Comparison of ENCODE assay signal across 13 cellular contexts in the genomic region with DNA sequence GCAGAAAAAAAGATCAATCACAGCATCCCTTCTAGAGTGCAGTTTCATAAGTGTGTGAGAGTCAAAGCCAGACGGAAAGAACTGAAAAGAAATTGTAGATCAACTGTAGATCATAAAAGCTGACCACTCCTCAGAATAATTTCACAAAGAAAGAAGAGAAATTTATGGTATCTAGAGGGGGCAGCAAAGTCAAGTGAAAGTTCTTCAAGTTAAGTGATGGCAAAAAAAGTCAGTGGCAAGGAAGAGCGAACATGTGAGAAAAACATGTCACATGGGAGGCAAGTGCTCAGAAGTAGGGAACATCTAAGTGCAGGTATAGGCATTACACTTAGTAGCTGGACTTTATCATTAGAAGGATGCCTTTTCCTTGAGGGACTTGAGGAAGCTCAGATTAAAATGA.
DNase-seq lines count a peak whose midpoint lies in the region; ATAC-seq and TF ChIP-seq lines count a peak whose summit lies in the region.
"Had no signal": no experiment of that assay in that cellular context is flagged by ENCODE, and none has a peak within 500 bp of the region (broad histone marks: within the 10 kb centered on the region; RNA-seq: fewer than 3 reads in every experiment).

No MANE protein-coding gene starts in this region.

- no peak overlapping the region for H3K23ac ChIP-seq in H9 (ENCODE audit: insufficient read length, low read depth, low read length)
- no peak overlapping the region for H3K23ac ChIP-seq in mesendoderm (ENCODE audit: low read length)

- H3K4me1 Mint-ChIP-seq in H9 (no peaks in the 10 kb centered on the region), CD14-positive monocyte (no peaks in the 10 kb centered on the region)
- H3K4me1 Mint-ChIP-seq: CD8-positive, alpha-beta memory T cell had no signal

- H3K27me3 ChIP-seq in H9 (ENCODE audit: insufficient read depth, low read length) (no peaks in the 10 kb centered on the region), mesendoderm (ENCODE audit: insufficient read depth, low read length, poor library complexity) (no peaks in the 10 kb centered on the region), gastroesophageal sphincter (no peaks in the 10 kb centered on the region)

- TF ChIP-seq CTCF in H9 (conservative IDR thresholded peaks at IDR 0.05) (peak; percentile 27; the same call in 2 of the 3 replicates), CD14-positive monocyte (IDR thresholded peaks at IDR 0.05) (no peak), gastroesophageal sphincter (IDR thresholded peaks at IDR 0.05) (no peak)

- H3K4me1 ChIP-seq in H9 (ENCODE audit: insufficient read depth, low read length) (no peaks in the 10 kb centered on the region), mesendoderm (ENCODE audit: control insufficient read depth, low read depth, low read length) (no peaks in the 10 kb centered on the region), gastroesophageal sphincter (no peaks in the 10 kb centered on the region)
- H3K4me1 ChIP-seq: Caco-2, HAP-1 had no signal

- H3K4me3 Mint-ChIP-seq in H9, result no peak overlapping the region
- no peak overlapping the region for H3K4me3 Mint-ChIP-seq in CD14-positive monocyte
- H3K4me3 Mint-ChIP-seq: CD8-positive, alpha-beta memory T cell had no signal

- H3K4me2 ChIP-seq in H9 (ENCODE audit: insufficient read depth, insufficient read length, low read length), result no peak overlapping the region
- no peak overlapping the region for H3K4me2 ChIP-seq in mesendoderm (ENCODE audit: low read length)

- H2AK5ac ChIP-seq in H9 (ENCODE audit: insufficient read length, low read length) (no peak overlapping the region), mesendoderm (ENCODE audit: low read length) (no peak overlapping the region)

- H4K8ac ChIP-seq in H9 (replicated peaks; ENCODE audit: insufficient read length, low read depth, low read length) (no peak overlapping the region), mesendoderm (ENCODE audit: low read depth, low read length) (no peak overlapping the region)

- peaks cover 0 to 2% of the 10 kb centered on the region in 2 experiments; a peak in 2 of 5 replicates for H3K9me3 Mint-ChIP-seq in H9
- H3K9me3 Mint-ChIP-seq in CD14-positive monocyte, result peaks cover 0 to 14% (median 8%) of the 10 kb centered on the region in 7 donors

- H4K5ac ChIP-seq in H9 (ENCODE audit: insufficient read length, low read depth, low read length) (no peak overlapping the region), mesendoderm (ENCODE audit: low read length) (no peak overlapping the region)

- H3K79me1 ChIP-seq in H9 (ENCODE audit: insufficient read depth, low read depth, low read length, poor library complexity, severe bottlenecking) (no peaks in the 10 kb centered on the region), mesendoderm (ENCODE audit: low read length) (no peaks in the 10 kb centered on the region)

- no peaks in the 10 kb centered on the region for H3K36me3 Mint-ChIP-seq in H9 (ENCODE audit: insufficient read depth in 1 of 3, low read depth in 3 of 3)
- no peaks in the 10 kb centered on the region for H3K36me3 Mint-ChIP-seq in CD14-positive monocyte
- H3K36me3 Mint-ChIP-seq: CD8-positive, alpha-beta memory T cell had no signal

- TF ChIP-seq EP300 in gastroesophageal sphincter (IDR thresholded peaks at IDR 0.05), result no peak

- no peak overlapping the region for H3K14ac ChIP-seq in H9 (ENCODE audit: insufficient read depth, low read length)

- H2BK5ac ChIP-seq in H9 (ENCODE audit: insufficient read length, low read length), result no peak overlapping the region
- H2BK5ac ChIP-seq in mesendoderm (ENCODE audit: low read length), result no peak overlapping the region

- H3T11ph ChIP-seq in H9 (ENCODE audit: low read length), result no peak overlapping the region

- no peaks in the 10 kb centered on the region for H3K23me2 ChIP-seq in H9 (ENCODE audit: insufficient read length, low read depth, low read length, poor library complexity, severe bottlenecking)

- H2BK20ac ChIP-seq in H9 (ENCODE audit: low read depth, low read length, poor library complexity, severe bottlenecking), result no peak overlapping the region

- H3K79me2 ChIP-seq in H9 (ENCODE audit: insufficient read depth, low read length), result no peaks in the 10 kb centered on the region
- no peaks in the 10 kb centered on the region for H3K79me2 ChIP-seq in mesendoderm (ENCODE audit: control insufficient read depth, insufficient read depth, low read length)

- H3K27me3 Mint-ChIP-seq in H9 (ENCODE audit: low read depth) (peaks cover 2% of the 10 kb centered on the region), CD14-positive monocyte (ENCODE audit: low read depth in 3 of 3) (no peaks in the 10 kb centered on the region)
- H3K27me3 Mint-ChIP-seq: CD8-positive, alpha-beta memory T cell had no signal

- H3K27ac ChIP-seq in H9 (ENCODE audit: insufficient read length, low read depth, low read length) (no peak overlapping the region), mesendoderm (ENCODE audit: low read depth, low read length) (no peak overlapping the region), gastroesophageal sphincter (no peak overlapping the region)
- H3K27ac ChIP-seq: GM23248 had no signal

- no CpG with 5 or more reads among the region's 2 CpGs for WGBS in H9 (ENCODE audit: extremely low coverage, insufficient read length, low lambda C conversion rate)
- WGBS in mesendoderm (ENCODE audit: extremely low coverage, insufficient coverage, low lambda C conversion rate), result no CpG with 5 or more reads among the region's 2 CpGs
- 39 to 60% methylated on average over 2 of the region's 2 CpGs for WGBS in gastroesophageal sphincter (ENCODE audit: low coverage in 1 of 2), 2 donors

- H3K18ac ChIP-seq in H9 (ENCODE audit: insufficient read length, low read depth, low read length) (no peak overlapping the region), mesendoderm (ENCODE audit: low read length) (no peak overlapping the region)

- H3K27ac Mint-ChIP-seq in H9, result no peak overlapping the region
- no peak overlapping the region for H3K27ac Mint-ChIP-seq in CD14-positive monocyte
- H3K27ac Mint-ChIP-seq: CD8-positive, alpha-beta memory T cell had no signal

- H2BK15ac ChIP-seq in H9 (ENCODE audit: low read depth, low read length) (no peak overlapping the region), mesendoderm (replicated peaks; ENCODE audit: low read depth) (no peak overlapping the region)

- H3K9me3 ChIP-seq in H9 (ENCODE audit: control insufficient read depth, low read depth, low read length) (no peaks in the 10 kb centered on the region), gastroesophageal sphincter (no peaks in the 10 kb centered on the region)
- H3K9me3 ChIP-seq: Caco-2, HAP-1 had no signal

- no peak for ATAC-seq in gastroesophageal sphincter
- ATAC-seq: GM12878, K562 had no signal

- H2AFZ ChIP-seq in H9 (ENCODE audit: low read length), result no peak overlapping the region
- H2AFZ ChIP-seq: GM23248 had no signal

- no peak overlapping the region for H2BK12ac ChIP-seq in H9 (ENCODE audit: insufficient read length, low read depth, low read length)

- no peak overlapping the region for H3K4ac ChIP-seq in H9 (ENCODE audit: low read depth, low read length)
- no peak overlapping the region for H3K4ac ChIP-seq in mesendoderm (ENCODE audit: low read depth, low read length)

- no peaks in the 10 kb centered on the region for H3K36me3 ChIP-seq in mesendoderm (ENCODE audit: control insufficient read depth, insufficient read depth, low read length)
- no peaks in the 10 kb centered on the region for H3K36me3 ChIP-seq in gastroesophageal sphincter
- H3K36me3 ChIP-seq: HAP-1 had no signal

- peak; percentile 21 to 37 for DNase-seq in NCI-H524 (lab: John Stamatoyannopoulos, UW)
- no peak for DNase-seq in NCI-H524 treated with DMSO at 0.1 percent for 48 hours (lab: John Stamatoyannopoulos, UW)
- DNase-seq in H9, result no peak
- DNase-seq in SK-N-DZ (ENCODE audit: low spot score), result peak; percentile 5
- peak; percentile 8 for DNase-seq in mesendoderm
- no peak for DNase-seq in CD14-positive monocyte (ENCODE audit: low spot score)
- DNase-seq: Caco-2; CD8-positive, alpha-beta memory T cell; GM23248 had no signal

- H3K56ac ChIP-seq in H9 (ENCODE audit: insufficient read length, low read depth, low read length) (no peak overlapping the region), mesendoderm (ENCODE audit: low read length) (no peak overlapping the region)

- H3K9ac ChIP-seq in H9 (ENCODE audit: extremely low read depth, insufficient read length, low read length) (no peak overlapping the region), mesendoderm (ENCODE audit: low read length) (no peak overlapping the region)
- H3K9ac ChIP-seq: GM23248 had no signal

- H2BK120ac ChIP-seq in H9 (ENCODE audit: low read depth, low read length, poor library complexity, severe bottlenecking), result no peak overlapping the region
- no peak overlapping the region for H2BK120ac ChIP-seq in mesendoderm (ENCODE audit: low read depth, low read length)

- no peaks in the 10 kb centered on the region for H4K20me1 ChIP-seq in H9 (ENCODE audit: control insufficient read depth, insufficient read depth, insufficient read length)

- no peak overlapping the region for H3K4me3 ChIP-seq in mesendoderm (ENCODE audit: low read length)
- no peak overlapping the region for H3K4me3 ChIP-seq in gastroesophageal sphincter
- H3K4me3 ChIP-seq: GM12878, GM23248, HAP-1, K562 had no signal

- no peak overlapping the region for H4K91ac ChIP-seq in H9 (ENCODE audit: insufficient read length, low read depth, low read length)

- TF ChIP-seq POLR2A in gastroesophageal sphincter (IDR thresholded peaks at IDR 0.05), result no peak

- intact Hi-C loops in CD14-positive monocyte (cut with micrococcal nuclease), result no loop called here

Comparison
In these comparisons a context has a peak if more than half of its experiments do, and no peak if none do; other contexts are left out.
1. DNase-seq: peak in NCI-H524 (2 of 2), SK-N-DZ (single experiment) and mesendoderm (single experiment); none in NCI-H524 treated with DMSO at 0.1 percent for 48 hours (single experiment), H9 (single experiment) and CD14-positive monocyte (single experiment).